ENCODE assay signal across 30 cellular contexts in the genomic region with DNA sequence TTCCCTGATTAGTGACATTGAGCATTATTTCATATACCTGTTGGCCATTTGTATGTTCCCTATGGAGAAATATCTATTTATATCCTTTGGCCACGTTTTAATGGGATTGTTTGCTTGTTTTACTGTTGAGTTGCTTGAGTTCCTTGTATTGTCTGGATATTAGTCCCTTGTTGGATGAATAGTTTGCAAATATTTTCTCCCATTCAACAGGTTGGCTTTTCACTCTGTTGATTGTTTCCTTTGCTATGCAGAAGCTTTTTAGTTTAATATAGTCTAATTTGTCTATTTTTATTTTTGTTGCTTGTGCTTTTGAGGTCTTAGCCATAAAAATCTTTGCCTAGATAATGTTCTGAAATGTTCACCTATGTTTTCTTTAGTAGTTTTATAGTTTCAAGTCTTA.
"Had no signal": no experiment of that assay in that cellular context is flagged by ENCODE, and none has a peak within 500 bp of the region (broad histone marks: within the 10 kb centered on the region; RNA-seq: fewer than 3 reads in every experiment).

No MANE protein-coding gene starts in this region.

- H3K4me3 ChIP-seq: adrenal gland, ascending aorta, body of pancreas, breast epithelium, cardiac muscle cell had no signal

- H3K9me3 ChIP-seq: adrenal gland, ascending aorta, body of pancreas had no signal

- DNase-seq: activated effector memory CD4-positive, alpha-beta T cell treated with anti-CD3 and anti-CD28 coated beads, Interleukin-2, amount 50 U/mL, for 16 hours; activated effector memory CD4-positive, alpha-beta T cell treated with Interleukin-2 at 50 U/mL for 16 hours; activated gamma-delta T cell; activated gamma-delta T cell treated with Interleukin-2 at 50 U/mL for 16 hours; activated naive CD4-positive, alpha-beta T cell; activated naive CD4-positive, alpha-beta T cell treated with anti-CD3 and anti-CD28 coated beads for 36 hours; activated naive CD4-positive, alpha-beta T cell treated with anti-CD3 and anti-CD28 coated beads, Interleukin-2, amount 10 ng/mL, durations not matched to agents 7 days and 5 days; activated naive CD4-positive, alpha-beta T cell treated with anti-CD3 and anti-CD28 coated beads, Interleukin-2, amount 50 U/mL, for 16 hours; activated naive CD4-positive, alpha-beta T cell treated with Interleukin-2 at 50 U/mL for 16 hours; activated naive CD8-positive, alpha-beta T cell treated with anti-CD3 and anti-CD28 coated beads for 36 hours; activated naive CD8-positive, alpha-beta T cell treated with anti-CD3 and anti-CD28 coated beads, Interleukin-2, amount 10 ng/mL, durations not matched to agents 7 days and 5 days; activated naive CD8-positive, alpha-beta T cell treated with anti-CD3 and anti-CD28 coated beads, Interleukin-2, amount 50 U/mL, for 24 hours; activated T-cell treated with anti-CD3 and anti-CD28 coated beads, Interleukin-2, amount 50 U/mL, for 1 hour; activated T-cell treated with anti-CD3 and anti-CD28 coated beads, Interleukin-2, amount 50 U/mL, for 24 hours; activated T-cell treated with anti-CD3 and anti-CD28 coated beads, Interleukin-2, amount 50 U/mL, for 4 hours; activated T-cell treated with anti-CD3 and anti-CD28 coated beads, Interleukin-2, amount 50 U/mL, for 48 hours; activated T-cell treated with anti-CD3 and anti-CD28 coated beads, Interleukin-2, amount 50 U/mL, for 72 hours; adrenal gland; amniotic stem cell; amygdala; anterior cingulate cortex; aorta; body of pancreas; brain microvascular endothelial cell; caudate nucleus; central memory CD4-positive, alpha-beta T cell; cerebellar nuclear complex had no signal

- H3K27ac ChIP-seq: adrenal gland, ascending aorta, body of pancreas, brain microvascular endothelial cell, breast epithelium, cardiac muscle cell had no signal

- H3K36me3 ChIP-seq: adrenal gland, ascending aorta, brain microvascular endothelial cell, breast epithelium, cardiac muscle cell had no signal

- H3K4me1 ChIP-seq: adrenal gland, ascending aorta, body of pancreas, breast epithelium had no signal
